In genomic region chr2:59204040-59204439, GRCh38 we compare ENCODE assay signal across 15 cellular contexts.
"Had no signal": no experiment of that assay in that cellular context is flagged by ENCODE, and none has a peak within 500 bp of the region (broad histone marks: within the 10 kb centered on the region; RNA-seq: fewer than 3 reads in every experiment).

No MANE protein-coding gene starts in this region.

- ATAC-seq: gastroesophageal sphincter; lower lobe of right lung; natural killer cell; stimulated activated naive CD8-positive, alpha-beta T cell treated with anti-CD3 and anti-CD28 coated beads, Interleukin-15, Interleukin-2, amounts not matched to agents 100 U/mL and 50 U/mL, for 24 hours had no signal

- DNase-seq: effector memory CD4-positive, alpha-beta T cell; glutamatergic neuron; immature natural killer cell; left ventricle myocardium inferior; lower lobe of right lung; natural killer cell; ovary; sigmoid colon; stimulated activated CD4-positive, alpha-beta T cell treated with anti-CD3 and anti-CD28 coated beads, Interleukin-12 subunit alpha, Interleukin-12 subunit beta, amount 100 ng/mL, for 4 hours; stimulated activated naive CD8-positive, alpha-beta T cell treated with anti-CD3 and anti-CD28 coated beads, Interleukin-15, Interleukin-2, amounts not matched to agents 100 U/mL and 50 U/mL, for 24 hours; thyroid gland had no signal

- FAIRE-seq: endometrium, keratinocyte, urothelium cell line had no signal
